ENCODE assay signal across 8 cellular contexts in the genomic region with DNA sequence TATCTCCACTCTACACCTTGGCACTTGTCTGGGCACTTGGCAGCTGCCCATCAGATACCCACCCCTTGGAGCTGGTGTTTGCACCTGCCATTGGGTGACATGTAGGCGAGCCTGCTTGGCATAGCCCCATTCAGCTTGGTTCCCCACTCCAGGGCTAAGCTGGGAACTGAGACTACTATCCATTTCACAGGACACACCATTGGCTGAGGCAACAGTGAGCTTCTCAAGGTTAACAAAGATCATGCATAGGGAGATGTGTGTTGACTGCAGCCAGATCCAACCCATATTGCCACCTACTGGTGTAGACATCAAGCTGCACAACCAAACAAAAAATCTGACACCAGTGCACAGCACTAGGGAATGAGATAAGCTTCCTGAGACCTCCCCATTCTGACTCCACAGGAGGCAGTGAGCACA.
DNase-seq lines count a peak whose midpoint lies in the region; ATAC-seq and TF ChIP-seq lines count a peak whose summit lies in the region.

No MANE protein-coding gene starts in this region.

- DNase-seq in WTC11 (ENCODE audit: low spot score), result no peak
- peak; percentile 15 for DNase-seq in naive B cell
- DNase-seq in activated naive CD4-positive, alpha-beta T cell treated with anti-CD3 and anti-CD28 coated beads, Interleukin-2, amount 50 U/mL, for 72 hours (ENCODE audit: low spot score in 2 of 2), result no peak
- no peak for DNase-seq in vagina (ENCODE audit: extremely low spot score in 2 of 2)
- no peak for DNase-seq in coronary artery (ENCODE audit: low spot score)

- H3K27ac Mint-ChIP-seq in WTC11 (peak overlapping the region; percentile 24; the same call in 1 of the 2 replicates), naive B cell (peak overlapping the region in 1 of 6 donors; percentile 29)
- H3K27ac Mint-ChIP-seq in activated naive CD4-positive, alpha-beta T cell treated with anti-CD3 and anti-CD28 coated beads, Interleukin-2, amount 50 U/mL, for 72 hours, result no peak overlapping the region

- H3K27me3 ChIP-seq in vagina, result no peaks in the 10 kb centered on the region

- H3K36me3 Mint-ChIP-seq in WTC11 (no peaks in the 10 kb centered on the region), naive B cell (no peaks in the 10 kb centered on the region)
- H3K36me3 Mint-ChIP-seq in activated naive CD4-positive, alpha-beta T cell treated with anti-CD3 and anti-CD28 coated beads, Interleukin-2, amount 50 U/mL, for 72 hours, result peaks cover 0 to 7% of the 10 kb centered on the region in 2 donors

- ATAC-seq in GM21825 (IDR thresholded peaks at IDR 0.05; ENCODE audit: unreplicated experiment) (peak; percentile 91), WTC11 (peak; percentile 78), naive B cell (ENCODE audit: low read depth in 2 of 2) (peak; percentile 21 to 71)
- no peak for ATAC-seq in activated naive CD4-positive, alpha-beta T cell treated with anti-CD3 and anti-CD28 coated beads, Interleukin-2, amount 50 U/mL, for 72 hours

- peak; percentile 66 for TF ChIP-seq RAD21 in Ishikawa (IDR thresholded peaks at IDR 0.05; ENCODE audit: low read depth)

- H3K27me3 Mint-ChIP-seq in WTC11 (ENCODE audit: low read depth) (no peaks in the 10 kb centered on the region), naive B cell (no peaks in the 10 kb centered on the region)

- TF ChIP-seq CTCF in GM12875 (IDR thresholded peaks at IDR 0.05; ENCODE audit: borderline replicate concordance, insufficient read depth, low read depth, low read length) (peak; percentile 67), WTC11 (IDR thresholded peaks at IDR 0.05) (peak; percentile 14; the same call in 1 of the 2 replicates), vagina (IDR thresholded peaks at IDR 0.05) (no peak), coronary artery (IDR thresholded peaks at IDR 0.05) (no peak)

- no peaks in the 10 kb centered on the region for H3K4me1 ChIP-seq in vagina

- H3K4me1 Mint-ChIP-seq in WTC11, result peaks cover 9% of the 10 kb centered on the region
- peaks cover 5 to 15% (median 15%) of the 10 kb centered on the region in 3 donors for H3K4me1 Mint-ChIP-seq in naive B cell

- H3K36me3 ChIP-seq in vagina, result no peaks in the 10 kb centered on the region

- intact Hi-C loops in vagina (cut with DNase I), result no loop called here

- no peak for TF ChIP-seq POLR2A in vagina (IDR thresholded peaks at IDR 0.05)

- POLR2A ChIA-PET in WTC11 (lab: Charles Lee), result interaction anchor here (0.6 to 1.0 kb wide), 3 partner anchors 82 to 748 kb away, joined by 3 to 4 read pairs (median 3); no protein-coding TSS in a partner anchor

- CTCF ChIA-PET in WTC11 (lab: Charles Lee), result interaction anchor here (0.7 to 2.3 kb wide), 26 partner anchors 10 to 511 kb away, joined by 3 to 71 read pairs (median 3); no protein-coding TSS in a partner anchor

- H3K27ac ChIP-seq in vagina (no peak overlapping the region), coronary artery (no peak overlapping the region)

- no peaks in the 10 kb centered on the region for H3K9me3 ChIP-seq in vagina

- H3K4me3 Mint-ChIP-seq in WTC11 (no peak overlapping the region), naive B cell (no peak overlapping the region)

- H3K9me3 Mint-ChIP-seq in WTC11 (peaks cover 3% of the 10 kb centered on the region; the same call in 1 of the 2 replicates), naive B cell (peaks cover 0 to 3% (median 0%) of the 10 kb centered on the region in 7 donors)
- peaks cover 0 to 6% of the 10 kb centered on the region in 2 donors for H3K9me3 Mint-ChIP-seq in activated naive CD4-positive, alpha-beta T cell treated with anti-CD3 and anti-CD28 coated beads, Interleukin-2, amount 50 U/mL, for 72 hours

- H3K4me3 ChIP-seq in GM12875 (ENCODE audit: low read depth, low read length) (no peak overlapping the region), vagina (no peak overlapping the region), coronary artery (no peak overlapping the region)

- no peak for TF ChIP-seq EP300 in Ishikawa (IDR thresholded peaks at IDR 0.05; ENCODE audit: borderline replicate concordance)

TF ChIP-seq in Ishikawa, 13 proteins besides CTCF, POLR2A, EP300 and RAD21 (continues in another document):
- TF ChIP-seq FOXM1 (IDR thresholded peaks at IDR 0.05; ENCODE audit: borderline replicate concordance, low read depth), result no peak
- TF ChIP-seq, protein P1, sequence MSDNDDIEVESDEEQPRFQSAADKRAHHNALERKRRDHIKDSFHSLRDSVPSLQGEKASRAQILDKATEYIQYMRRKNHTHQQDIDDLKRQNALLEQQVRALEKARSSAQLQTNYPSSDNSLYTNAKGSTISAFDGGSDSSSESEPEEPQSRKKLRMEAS (IDR thresholded peaks at IDR 0.05), result no peak
- no peak for TF ChIP-seq YY1 (IDR thresholded peaks at IDR 0.05; ENCODE audit: low read depth)
- TF ChIP-seq, protein P2, sequence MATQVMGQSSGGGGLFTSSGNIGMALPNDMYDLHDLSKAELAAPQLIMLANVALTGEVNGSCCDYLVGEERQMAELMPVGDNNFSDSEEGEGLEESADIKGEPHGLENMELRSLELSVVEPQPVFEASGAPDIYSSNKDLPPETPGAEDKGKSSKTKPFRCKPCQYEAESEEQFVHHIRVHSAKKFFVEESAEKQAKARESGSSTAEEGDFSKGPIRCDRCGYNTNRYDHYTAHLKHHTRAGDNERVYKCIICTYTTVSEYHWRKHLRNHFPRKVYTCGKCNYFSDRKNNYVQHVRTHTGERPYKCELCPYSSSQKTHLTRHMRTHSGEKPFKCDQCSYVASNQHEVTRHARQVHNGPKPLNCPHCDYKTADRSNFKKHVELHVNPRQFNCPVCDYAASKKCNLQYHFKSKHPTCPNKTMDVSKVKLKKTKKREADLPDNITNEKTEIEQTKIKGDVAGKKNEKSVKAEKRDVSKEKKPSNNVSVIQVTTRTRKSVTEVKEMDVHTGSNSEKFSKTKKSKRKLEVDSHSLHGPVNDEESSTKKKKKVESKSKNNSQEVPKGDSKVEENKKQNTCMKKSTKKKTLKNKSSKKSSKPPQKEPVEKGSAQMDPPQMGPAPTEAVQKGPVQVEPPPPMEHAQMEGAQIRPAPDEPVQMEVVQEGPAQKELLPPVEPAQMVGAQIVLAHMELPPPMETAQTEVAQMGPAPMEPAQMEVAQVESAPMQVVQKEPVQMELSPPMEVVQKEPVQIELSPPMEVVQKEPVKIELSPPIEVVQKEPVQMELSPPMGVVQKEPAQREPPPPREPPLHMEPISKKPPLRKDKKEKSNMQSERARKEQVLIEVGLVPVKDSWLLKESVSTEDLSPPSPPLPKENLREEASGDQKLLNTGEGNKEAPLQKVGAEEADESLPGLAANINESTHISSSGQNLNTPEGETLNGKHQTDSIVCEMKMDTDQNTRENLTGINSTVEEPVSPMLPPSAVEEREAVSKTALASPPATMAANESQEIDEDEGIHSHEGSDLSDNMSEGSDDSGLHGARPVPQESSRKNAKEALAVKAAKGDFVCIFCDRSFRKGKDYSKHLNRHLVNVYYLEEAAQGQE (IDR thresholded peaks at IDR 0.05; ENCODE audit: low read depth), result no peak
- no peak for TF ChIP-seq TCF12 (IDR thresholded peaks at IDR 0.05; ENCODE audit: low read depth)
- TF ChIP-seq TEAD4 (IDR thresholded peaks at IDR 0.05), result no peak
- no peak for TF ChIP-seq ZBTB7A (IDR thresholded peaks at IDR 0.05; ENCODE audit: low read depth)
- TF ChIP-seq CREB1 (IDR thresholded peaks at IDR 0.05; ENCODE audit: low read depth), result no peak
- no peak for TF ChIP-seq EGR1 (IDR thresholded peaks at IDR 0.05)

TF ChIP-seq in WTC11, 78 proteins besides CTCF, POLR2A, EP300 and RAD21 (continues in another document):
- no peak for TF ChIP-seq PRRX2 (CRISPR knock-in tag; IDR thresholded peaks at IDR 0.05)
- peak; percentile 51; the same call in 1 of the 2 replicates for TF ChIP-seq GABPB1 (CRISPR knock-in tag; IDR thresholded peaks at IDR 0.05)
- TF ChIP-seq, protein P1 (CRISPR knock-in tag; IDR thresholded peaks at IDR 0.05), result 0 out of 2 replicates have a peak, but pooled peaks have one; percentile 2
- TF ChIP-seq SMAD3 (CRISPR knock-in tag; IDR thresholded peaks at IDR 0.05; ENCODE audit: borderline replicate concordance), result no peak
- TF ChIP-seq ATF6 (CRISPR knock-in tag; IDR thresholded peaks at IDR 0.05), result no peak
- no peak for TF ChIP-seq EMX1 (CRISPR knock-in tag; IDR thresholded peaks at IDR 0.05)
- TF ChIP-seq KAT7 (CRISPR knock-in tag; IDR thresholded peaks at IDR 0.05; ENCODE audit: borderline replicate concordance), result no peak
- TF ChIP-seq SOX15 (CRISPR knock-in tag; IDR thresholded peaks at IDR 0.05), result no peak
- TF ChIP-seq, protein P3, sequence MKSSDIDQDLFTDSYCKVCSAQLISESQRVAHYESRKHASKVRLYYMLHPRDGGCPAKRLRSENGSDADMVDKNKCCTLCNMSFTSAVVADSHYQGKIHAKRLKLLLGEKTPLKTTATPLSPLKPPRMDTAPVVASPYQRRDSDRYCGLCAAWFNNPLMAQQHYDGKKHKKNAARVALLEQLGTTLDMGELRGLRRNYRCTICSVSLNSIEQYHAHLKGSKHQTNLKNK (CRISPR knock-in tag; IDR thresholded peaks at IDR 0.05), result no peak

Comparison
In these comparisons a context has a peak if more than half of its experiments do, and no peak if none do; other contexts are left out.
1. CTCF ChIP-seq: peak in GM12875 (single experiment) and WTC11 (single experiment); none in vagina (0 of 3) and coronary artery (single experiment).
2. ATAC-seq: peak in GM21825 (single experiment), WTC11 (single experiment) and naive B cell (2 of 2); none in activated naive CD4-positive, alpha-beta T cell treated with anti-CD3 and anti-CD28 coated beads, Interleukin-2, amount 50 U/mL, for 72 hours (0 of 2).